Comparison of ENCODE assay signal across 16 cellular contexts in the genomic region with DNA sequence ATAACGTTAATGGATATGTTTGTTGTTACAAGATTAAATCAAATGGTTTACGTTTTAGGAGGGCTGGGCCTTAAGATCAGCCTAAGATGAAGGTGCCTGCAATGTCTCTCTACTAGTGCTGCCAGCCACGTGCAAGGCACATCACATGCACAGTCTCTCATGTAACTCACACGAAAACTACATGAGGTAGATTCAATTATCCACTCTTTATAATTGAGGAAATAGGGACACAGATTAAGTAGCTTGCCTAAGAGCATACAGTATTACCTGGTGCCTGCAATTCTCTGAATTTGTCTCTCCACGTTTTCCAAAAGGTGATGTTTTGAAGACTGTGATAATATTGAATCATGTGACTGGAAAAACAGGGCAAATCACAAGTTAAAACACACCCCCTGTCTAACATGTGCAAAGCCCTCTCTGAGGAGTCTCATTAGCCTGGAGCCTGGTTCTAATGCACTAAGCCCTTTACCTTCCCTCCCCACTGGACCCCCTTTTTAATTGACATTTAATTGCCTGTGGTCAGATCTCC. TPM values are rescaled to one million over a fixed set of nuclear protein-coding genes. Genes with fewer than 3 reads are reported as not detected.
DNase-seq lines count a peak whose midpoint lies in the region; ATAC-seq and TF ChIP-seq lines count a peak whose summit lies in the region.
"Had no signal": no experiment of that assay in that cellular context is flagged by ENCODE, and none has a peak within 500 bp of the region (broad histone marks: within the 10 kb centered on the region; RNA-seq: fewer than 3 reads in every experiment).

No MANE protein-coding gene starts in this region.

- no peak for TF ChIP-seq EP300 in transverse colon (IDR thresholded peaks at IDR 0.05; ENCODE audit: low read depth)

- H3K9ac ChIP-seq in mucosa of rectum (ENCODE audit: low read depth in 1 of 2, low read length in 2 of 2) = peak overlapping the region in 1 of 2 donors; percentile 15
- H3K9ac ChIP-seq: KMS-11 had no signal

- no peak for TF ChIP-seq POLR2A in transverse colon (IDR thresholded peaks at IDR 0.05)

- 58 to 71% methylated on average over 5 of the region's 5 CpGs for WGBS in heart right ventricle, 2 donors
- WGBS in transverse colon (ENCODE audit: low coverage in 1 of 2), 2 donors = 73 to 75% methylated on average over 2 to 5 of the region's 5 CpGs

- DNase-seq in heart right ventricle (no peak), Right ventricle myocardium superior (no peak), RWPE2 (ENCODE audit: low spot score) (no peak), transverse colon (no peak), mucosa of descending colon (no peak)
- DNase-seq in stimulated activated CD4-positive, alpha-beta T cell treated with anti-CD3 and anti-CD28 coated beads, Interleukin-1b, Interleukin-23, amount 100 ng/mL, for 48 hours = no peak
- DNase-seq: activated CD4-positive, alpha-beta memory T cell treated with anti-CD3 and anti-CD28 coated beads, Interleukin-2, amount 10 ng/mL, durations not matched to agents 7 days and 5 days; activated gamma-delta T cell; lower lobe of right lung; stimulated activated CD4-positive, alpha-beta T cell treated with anti-CD3 and anti-CD28 coated beads, Interleukin-4, amount 100 ng/mL, for 1 hour had no signal

- no peak for TF ChIP-seq CTCF in heart right ventricle (IDR thresholded peaks at IDR 0.05)
- no peak for TF ChIP-seq CTCF in RWPE2 (IDR thresholded peaks at IDR 0.05; ENCODE audit: poor library complexity, severe bottlenecking)
- TF ChIP-seq CTCF in transverse colon (IDR thresholded peaks at IDR 0.05) = no peak
- TF ChIP-seq CTCF in mucosa of descending colon (IDR thresholded peaks at IDR 0.05) = no peak

- intact Hi-C loops in heart right ventricle (cut with DNase I) = no loop called here
- intact Hi-C loops in Right ventricle myocardium superior (cut with DNase I) = no loop called here
- intact Hi-C loops in transverse colon (cut with DNase I; ENCODE audit: low total_unique reads) = no loop called here
- intact Hi-C loops in mucosa of descending colon (cut with DNase I, micrococcal nuclease) = no loop called here

- H3K36me3 ChIP-seq in heart right ventricle (no peaks in the 10 kb centered on the region), RWPE2 (ENCODE audit: low read depth) (no peaks in the 10 kb centered on the region), mucosa of rectum (ENCODE audit: control insufficient read depth in 2 of 2, insufficient read depth in 2 of 2, low read length in 2 of 2) (no peaks in the 10 kb centered on the region), transverse colon (no peaks in the 10 kb centered on the region), mucosa of descending colon (ENCODE audit: low read depth) (no peaks in the 10 kb centered on the region)
- H3K36me3 ChIP-seq: breast epithelium, lower lobe of right lung, ovary had no signal

- no peaks in the 10 kb centered on the region for H3K27me3 ChIP-seq in heart right ventricle
- no peaks in the 10 kb centered on the region for H3K27me3 ChIP-seq in RWPE2 (ENCODE audit: insufficient read depth, poor library complexity, severe bottlenecking)
- H3K27me3 ChIP-seq in mucosa of rectum (ENCODE audit: control insufficient read depth in 2 of 2, insufficient read depth in 2 of 2, low read length in 2 of 2) = no peaks in the 10 kb centered on the region
- H3K27me3 ChIP-seq in transverse colon = no peaks in the 10 kb centered on the region
- H3K27me3 ChIP-seq: breast epithelium, ovary had no signal

- in situ Hi-C loops in transverse colon (cut with MboI; ENCODE audit: low pct_ligation_motif_present in 1 of 4, low pct_unique_long_range_greater_than_20kb in 1 of 4, low sequenced_read_pairs in 3 of 4) = no loop called here

- H3K4me3 ChIP-seq in heart right ventricle = peak overlapping the region in 2 of 10 donors; percentile 12 to 34
- H3K4me3 ChIP-seq in RWPE2 (ENCODE audit: severe bottlenecking) = no peak overlapping the region
- no peak overlapping the region for H3K4me3 ChIP-seq in mucosa of rectum (ENCODE audit: low read length in 2 of 2)
- no peak overlapping the region for H3K4me3 ChIP-seq in transverse colon
- no peak overlapping the region for H3K4me3 ChIP-seq in mucosa of descending colon
- H3K4me3 ChIP-seq: lower lobe of right lung, ovary had no signal

- peaks cover 0 to 56% (median 36%) of the 10 kb centered on the region in 9 donors for H3K4me1 ChIP-seq in heart right ventricle
- H3K4me1 ChIP-seq in RWPE2 (ENCODE audit: insufficient read depth, poor library complexity, severe bottlenecking) = peaks cover 51% of the 10 kb centered on the region
- H3K4me1 ChIP-seq in mucosa of rectum (ENCODE audit: control insufficient read depth in 2 of 2, insufficient read depth in 2 of 2, low read length in 2 of 2) = peaks cover 0 to 18% of the 10 kb centered on the region in 2 donors
- H3K4me1 ChIP-seq in transverse colon = peaks cover 11 to 35% (median 22%) of the 10 kb centered on the region in 4 donors
- H3K4me1 ChIP-seq in mucosa of descending colon (ENCODE audit: low read depth) = no peaks in the 10 kb centered on the region

- ATAC-seq in heart right ventricle = no peak
- ATAC-seq in Right ventricle myocardium superior (ENCODE audit: poor library complexity) = no peak
- ATAC-seq in RWPE2 (ENCODE audit: low read depth) = no peak
- ATAC-seq in HG02938 (IDR thresholded peaks at IDR 0.05; ENCODE audit: unreplicated experiment) = no peak
- ATAC-seq in mucosa of descending colon = no peak
- ATAC-seq: stimulated activated memory B cell treated with anti-CD40 and anti-IgM and Interleukin-4, amounts not matched to agents 10 μg/mL and 1 μg/mL and 100 μg/mL, for 72 hours had no signal

- H3K27ac ChIP-seq in heart right ventricle = peak overlapping the region in 9 of 10 donors; percentile 42 to 83 (median 69)
- H3K27ac ChIP-seq in RWPE2 (ENCODE audit: poor library complexity, severe bottlenecking) = peak overlapping the region; percentile 94
- peak overlapping the region; percentile 13 to 38 for H3K27ac ChIP-seq in mucosa of rectum (ENCODE audit: low read depth in 2 of 2, low read length in 2 of 2)
- peak overlapping the region; percentile 48 to 56 (median 54) for H3K27ac ChIP-seq in transverse colon
- H3K27ac ChIP-seq: KMS-11, lower lobe of right lung, ovary had no signal

- H3K9me3 ChIP-seq in heart right ventricle (no peaks in the 10 kb centered on the region), RWPE2 (ENCODE audit: severe bottlenecking) (no peaks in the 10 kb centered on the region), mucosa of rectum (ENCODE audit: control insufficient read depth in 2 of 2, low read length in 2 of 2) (no peaks in the 10 kb centered on the region), transverse colon (no peaks in the 10 kb centered on the region), mucosa of descending colon (no peaks in the 10 kb centered on the region)
- H3K9me3 ChIP-seq: breast epithelium, lower lobe of right lung, ovary had no signal

RNA-seq across cellular contexts. Expression of a gene that starts 14.6 kb away (rescaled TPM):
- total RNA-seq in heart right ventricle (1,000 to 10,000 TPM; 1,003 to 4,750 (median 1,632) TPM), Right ventricle myocardium superior (3,087 TPM), transverse colon (100 to 1,000 TPM; 128 to 185 (median 178) TPM), mucosa of descending colon (100 to 1,000 TPM; 242 to 287 (median 259) TPM)
- polyA plus RNA-seq in heart right ventricle = 100 to 1,000 TPM; 316 to 678 TPM

Comparison
In these comparisons a context has a peak if more than half of its experiments do, and no peak if none do; other contexts are left out.
1. H3K27ac ChIP-seq: peak in every context shown above with its lines; median percentile 94 in RWPE2; 69 in heart right ventricle; 54 in transverse colon; 26 in mucosa of rectum.